ENCODE assay signal across 11 cellular contexts in genomic region chr1:9590201-9590600, GRCh38. TPM values are rescaled to one million over a fixed set of nuclear protein-coding genes. Genes with fewer than 3 reads are reported as not detected.
DNase-seq lines count a peak whose midpoint lies in the region; ATAC-seq, FAIRE-seq and TF ChIP-seq lines count a peak whose summit lies in the region.
"Had no signal": no experiment of that assay in that cellular context is flagged by ENCODE, and none has a peak within 500 bp of the region (broad histone marks: within the 10 kb centered on the region; RNA-seq: fewer than 3 reads in every experiment).

No MANE protein-coding gene starts in this region.

- no peaks in the 10 kb centered on the region for H3K9me1 ChIP-seq in endothelial cell of umbilical vein (replicated peaks; ENCODE audit: control insufficient read depth, extremely low read depth, insufficient read depth, low read length)

- H3K36me3 Mint-ChIP-seq in activated naive CD4-positive, alpha-beta T cell treated with anti-CD3 and anti-CD28 coated beads for 36 hours (ENCODE audit: low read depth), result peaks cover 2% of the 10 kb centered on the region

- no peaks in the 10 kb centered on the region for H3K9me3 Mint-ChIP-seq in activated naive CD4-positive, alpha-beta T cell treated with anti-CD3 and anti-CD28 coated beads for 36 hours

- H3K27ac Mint-ChIP-seq in activated naive CD4-positive, alpha-beta T cell treated with anti-CD3 and anti-CD28 coated beads for 36 hours, result no peak overlapping the region

- TF ChIP-seq POLR2A in endothelial cell of umbilical vein (IDR thresholded peaks at IDR 0.05; ENCODE audit: low read depth, low read length), result no peak

- H4K20me1 ChIP-seq in PC-9 (ENCODE audit: insufficient read depth) (peaks cover 7% of the 10 kb centered on the region; the same call in 1 of the 2 replicates), endothelial cell of umbilical vein (replicated peaks; ENCODE audit: control insufficient read depth, extremely low read depth, insufficient read depth, low read length) (no peaks in the 10 kb centered on the region), smooth muscle cell (ENCODE audit: low read depth) (peaks cover 58% of the 10 kb centered on the region)

- POLR2A ChIA-PET in PC-9 (lab: Charles Lee; ENCODE audit: unreplicated experiment) (interaction anchor here (0.5 to 0.6 kb wide), 3 partner anchors 9 to 171 kb away, joined by 3 to 14 read pairs (median 5); no protein-coding TSS in a partner anchor), endothelial cell of umbilical vein (lab: Charles Lee) (no interaction called here)

- dilution Hi-C loops in endothelial cell of umbilical vein (cut with MboI; ENCODE audit: extremely low pct_ligation_motif_present, low sequenced_read_pairs), result no loop called here

- DNase-seq in activated naive CD4-positive, alpha-beta T cell treated with anti-CD3 and anti-CD28 coated beads for 36 hours, result no peak
- DNase-seq in activated naive CD4-positive, alpha-beta T cell treated with anti-CD3 and anti-CD28 coated beads, Interleukin-2, amount 50 U/mL, for 16 hours, result no peak
- DNase-seq in PC-9 (no peak), endothelial cell of umbilical vein (ENCODE audit: low read depth, low spot score) (no peak), smooth muscle cell (lab: John Stamatoyannopoulos, UW; ENCODE audit: unreplicated experiment) (no peak)
- DNase-seq: effector CD8-positive, alpha-beta T cell; MV-4-11 had no signal

- no peaks in the 10 kb centered on the region for H3F3A ChIP-seq in PC-9 (ENCODE audit: insufficient read depth, low read depth)
- no peaks in the 10 kb centered on the region for H3F3A ChIP-seq in smooth muscle cell (ENCODE audit: low read depth)

- H3K4me2 ChIP-seq in PC-9 (peak overlapping the region; percentile 91), endothelial cell of umbilical vein (ENCODE audit: insufficient read depth, low read length) (peak overlapping the region; percentile 79), smooth muscle cell (peak overlapping the region; percentile 95)

- H3K4me1 ChIP-seq in PC-9 (replicated peaks; ENCODE audit: insufficient read depth) (no peaks in the 10 kb centered on the region), endothelial cell of umbilical vein (ENCODE audit: control insufficient read depth, extremely low read depth, insufficient read depth, low read length) (peaks cover 21% of the 10 kb centered on the region), smooth muscle cell (ENCODE audit: low read depth) (peaks cover 41% of the 10 kb centered on the region)

- H2AFZ ChIP-seq in PC-9 (no peak overlapping the region), endothelial cell of umbilical vein (ENCODE audit: low read depth, low read length) (no peak overlapping the region), smooth muscle cell (ENCODE audit: low read depth) (no peak overlapping the region)

- no peak for ATAC-seq in HG02884 (IDR thresholded peaks at IDR 0.05; ENCODE audit: unreplicated experiment)
- no peak for ATAC-seq in GM19023 (IDR thresholded peaks at IDR 0.05; ENCODE audit: unreplicated experiment)
- ATAC-seq in GM18909 (IDR thresholded peaks at IDR 0.05; ENCODE audit: poor library complexity, unreplicated experiment), result no peak

- H3K9me3 ChIP-seq in PC-9 (ENCODE audit: insufficient read depth, low read depth), result no peaks in the 10 kb centered on the region
- no peaks in the 10 kb centered on the region for H3K9me3 ChIP-seq in endothelial cell of umbilical vein (replicated peaks; ENCODE audit: control insufficient read depth, insufficient read depth, low read length)
- H3K9me3 ChIP-seq in smooth muscle cell (replicated peaks; ENCODE audit: low read depth), result no peaks in the 10 kb centered on the region

- H3K36me3 ChIP-seq in PC-9 (ENCODE audit: low read depth) (no peaks in the 10 kb centered on the region), endothelial cell of umbilical vein (ENCODE audit: control insufficient read depth in 2 of 2, extremely low read depth in 1 of 2, insufficient read depth in 2 of 2, low read length in 2 of 2) (no peaks in the 10 kb centered on the region), smooth muscle cell (ENCODE audit: low read depth) (no peaks in the 10 kb centered on the region)

- H3K27ac ChIP-seq in PC-9 (no peak overlapping the region), endothelial cell of umbilical vein (ENCODE audit: insufficient read depth, low read depth, low read length) (no peak overlapping the region), smooth muscle cell (ENCODE audit: low read depth) (no peak overlapping the region)

- no peaks in the 10 kb centered on the region for H3K27me3 ChIP-seq in PC-9 (ENCODE audit: insufficient read depth, low read depth)
- H3K27me3 ChIP-seq in endothelial cell of umbilical vein (ENCODE audit: control insufficient read depth in 2 of 2, insufficient read depth in 2 of 2, low read length in 2 of 2), result no peaks in the 10 kb centered on the region
- H3K27me3 ChIP-seq in smooth muscle cell (ENCODE audit: low read depth), result no peaks in the 10 kb centered on the region

- CTCF ChIA-PET in activated naive CD4-positive, alpha-beta T cell treated with anti-CD3 and anti-CD28 coated beads for 36 hours (lab: Charles Lee), result interaction anchor here (0.6 to 1.3 kb wide), 7 partner anchors 8 to 325 kb away, joined by 3 to 7 read pairs (median 3); partner anchors contain the start of gene CTNNBIP1
- CTCF ChIA-PET in PC-9 (lab: Charles Lee) (no interaction called here), endothelial cell of umbilical vein (lab: Charles Lee) (interaction anchor here (0.6 to 4.0 kb wide), 5 partner anchors 9 to 96 kb away, joined by 3 to 19 read pairs (median 3); no protein-coding TSS in a partner anchor)

- no peaks in the 10 kb centered on the region for H3K27me3 Mint-ChIP-seq in activated naive CD4-positive, alpha-beta T cell treated with anti-CD3 and anti-CD28 coated beads for 36 hours (ENCODE audit: low read depth)

- H3K4me3 ChIP-seq in PC-9, result peak overlapping the region; percentile 78; the same call in 1 of the 2 replicates
- no peak overlapping the region for H3K4me3 ChIP-seq in endothelial cell of umbilical vein (replicated peaks in 1 of 3; ENCODE audit: insufficient read depth in 1 of 3, low read depth in 1 of 3, low read length in 3 of 3)
- no peak overlapping the region for H3K4me3 ChIP-seq in smooth muscle cell

- peaks cover 39% of the 10 kb centered on the region for H3K4me1 Mint-ChIP-seq in activated naive CD4-positive, alpha-beta T cell treated with anti-CD3 and anti-CD28 coated beads for 36 hours (ENCODE audit: low read depth)

- TF ChIP-seq CTCF in PC-9 (conservative IDR thresholded peaks at IDR 0.05), result no peak
- TF ChIP-seq CTCF in endothelial cell of umbilical vein (IDR thresholded peaks at IDR 0.05; ENCODE audit: extremely low read depth in 1 of 2, insufficient read depth in 1 of 2, low read depth in 1 of 2, low read length in 2 of 2), result no peak
- no peak for TF ChIP-seq CTCF in smooth muscle cell (IDR thresholded peaks at IDR 0.05; ENCODE audit: borderline replicate concordance, insufficient read depth, poor library complexity, severe bottlenecking)

- H3K4me3 Mint-ChIP-seq in activated naive CD4-positive, alpha-beta T cell treated with anti-CD3 and anti-CD28 coated beads for 36 hours, result peak overlapping the region; percentile 78

- H3K79me2 ChIP-seq in PC-9 (ENCODE audit: low read depth) (peaks cover 45% of the 10 kb centered on the region), endothelial cell of umbilical vein (ENCODE audit: control insufficient read depth, insufficient read depth, low read length) (peaks cover 61% of the 10 kb centered on the region), smooth muscle cell (ENCODE audit: low read depth) (peaks cover 33% of the 10 kb centered on the region)

- H3K9me2 ChIP-seq in PC-9 (ENCODE audit: insufficient read depth), result no peaks in the 10 kb centered on the region

- WGBS in smooth muscle cell (ENCODE audit: low lambda C conversion rate), result 87% methylated on average over 7 of the region's 7 CpGs

- H3K9ac ChIP-seq in endothelial cell of umbilical vein (replicated peaks; ENCODE audit: extremely low read depth, insufficient read depth, low read length), result no peak overlapping the region
- H3K9ac ChIP-seq in smooth muscle cell (ENCODE audit: low read depth), result no peak overlapping the region

- BruUV-seq in PC-9 (replicated peaks; lab: Mats Ljungman, UMichigan) (no TSS peak), endothelial cell of umbilical vein (replicated peaks; lab: Mats Ljungman, UMichigan) (no TSS peak)

- no peak for FAIRE-seq in endothelial cell of umbilical vein (lab: Jason Lieb, UNC)
- FAIRE-seq: TTC549 had no signal

- intact Hi-C loops in activated naive CD4-positive, alpha-beta T cell treated with anti-CD3 and anti-CD28 coated beads for 36 hours (cut with micrococcal nuclease), result no loop called here
- intact Hi-C loops in PC-9 (cut with micrococcal nuclease; ENCODE audit: unreplicated experiment), result no loop called here
- intact Hi-C loops in endothelial cell of umbilical vein (cut with micrococcal nuclease), result no loop called here

TF ChIP-seq in endothelial cell of umbilical vein, 7 proteins besides CTCF, POLR2A, EP300 and RAD21 (continues in another document):
- no peak for TF ChIP-seq POLR2AphosphoS5 (IDR thresholded peaks at IDR 0.05; ENCODE audit: insufficient read depth, low read depth, low read length)

RNA-seq across cellular contexts. Expression of gene TMEM201, which starts 1.5 kb away (rescaled TPM):
- 1 to 10 TPM; 9.1 to 9.8 TPM for total RNA-seq in activated naive CD4-positive, alpha-beta T cell treated with anti-CD3 and anti-CD28 coated beads for 36 hours
- total RNA-seq in PC-9 (2021) (17.2 and 17.4 TPM in 2 replicates), endothelial cell of umbilical vein (21.0 and 24.8 TPM in 2 replicates), smooth muscle cell (1.7 and 2.4 TPM in 2 replicates)
- polyA plus RNA-seq in endothelial cell of umbilical vein (8.3 and 10.0 TPM in 2 replicates), smooth muscle cell (5.0 and 8.8 TPM in 2 replicates)
- polyA plus RNA-seq in endothelial cell of umbilical vein (2011; cell fraction: cytosol; rRNA removed), result 5.6 and 6.2 TPM in 2 replicates
- 12.9 and 13.4 TPM in 2 replicates for polyA plus RNA-seq in endothelial cell of umbilical vein (2011; cell fraction: nucleus; rRNA removed)
- polyA plus RNA-seq in endothelial cell of umbilical vein (2012), result 8.1 and 9.2 TPM in 2 replicates
- polyA minus RNA-seq in endothelial cell of umbilical vein, result 5.6 and 6.9 TPM in 2 replicates
- polyA minus RNA-seq in endothelial cell of umbilical vein (2011; cell fraction: cytosol; rRNA and poly(A)+ RNA removed), result 15.3 TPM
- polyA minus RNA-seq in endothelial cell of umbilical vein (2011; cell fraction: nucleus; rRNA and poly(A)+ RNA removed), result 6.8 and 9.0 TPM in 2 replicates

RNA-seq across cellular contexts. Expression of gene SLC25A33, which starts 50.9 kb away (rescaled TPM):
- 1 to 10 TPM; 4.7 to 5.2 TPM for total RNA-seq in activated naive CD4-positive, alpha-beta T cell treated with anti-CD3 and anti-CD28 coated beads for 36 hours
- total RNA-seq in PC-9 (2021) (3.0 and 4.4 TPM in 2 replicates), endothelial cell of umbilical vein (6.4 and 6.6 TPM in 2 replicates), smooth muscle cell (5.5 and 7.1 TPM in 2 replicates)
- polyA plus RNA-seq in endothelial cell of umbilical vein (3.1 and 3.8 TPM in 2 replicates), smooth muscle cell (3.9 and 5.4 TPM in 2 replicates)
- polyA plus RNA-seq in endothelial cell of umbilical vein (2011; cell fraction: cytosol; rRNA removed), result 3.6 and 4.1 TPM in 2 replicates
- 2.0 and 2.7 TPM in 2 replicates for polyA plus RNA-seq in endothelial cell of umbilical vein (2011; cell fraction: nucleus; rRNA removed)
- 4.0 and 4.8 TPM in 2 replicates for polyA plus RNA-seq in endothelial cell of umbilical vein (2012)
- 2.2 and 2.8 TPM in 2 replicates for polyA minus RNA-seq in endothelial cell of umbilical vein
- 4.5 TPM for polyA minus RNA-seq in endothelial cell of umbilical vein (2011; cell fraction: cytosol; rRNA and poly(A)+ RNA removed)
- 1.8 and 2.2 TPM in 2 replicates for polyA minus RNA-seq in endothelial cell of umbilical vein (2011; cell fraction: nucleus; rRNA and poly(A)+ RNA removed)
